Comparison of ENCODE assay signal across 1 cellular context in the genomic region with DNA sequence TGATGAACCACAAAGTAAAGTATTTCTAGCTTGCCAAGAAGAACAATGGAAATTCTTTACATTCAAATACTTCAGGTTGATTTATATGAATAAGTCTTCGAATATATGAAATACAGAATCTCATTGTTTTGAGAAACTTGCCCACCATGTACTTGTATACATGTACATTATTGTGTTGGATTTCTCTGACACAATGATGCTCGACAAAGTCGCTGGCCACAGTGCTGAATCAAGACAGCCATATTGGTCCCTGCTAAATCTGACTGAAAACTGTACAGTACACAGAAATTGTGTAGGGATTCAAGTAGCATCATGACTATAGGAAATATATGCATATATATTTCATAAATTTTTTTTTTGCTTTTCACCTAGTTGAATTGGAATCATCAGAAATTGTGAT.
A peak's percentile ranks its signal among the peaks of the same experiment; 100 is the strongest.
TF ChIP-seq lines count a peak whose summit lies in the region.

No MANE protein-coding gene starts in this region.

TF ChIP-seq in A549, 52 proteins besides CTCF, POLR2A, EP300 and RAD21 (continued from another document):
- TF ChIP-seq, protein P1, sequence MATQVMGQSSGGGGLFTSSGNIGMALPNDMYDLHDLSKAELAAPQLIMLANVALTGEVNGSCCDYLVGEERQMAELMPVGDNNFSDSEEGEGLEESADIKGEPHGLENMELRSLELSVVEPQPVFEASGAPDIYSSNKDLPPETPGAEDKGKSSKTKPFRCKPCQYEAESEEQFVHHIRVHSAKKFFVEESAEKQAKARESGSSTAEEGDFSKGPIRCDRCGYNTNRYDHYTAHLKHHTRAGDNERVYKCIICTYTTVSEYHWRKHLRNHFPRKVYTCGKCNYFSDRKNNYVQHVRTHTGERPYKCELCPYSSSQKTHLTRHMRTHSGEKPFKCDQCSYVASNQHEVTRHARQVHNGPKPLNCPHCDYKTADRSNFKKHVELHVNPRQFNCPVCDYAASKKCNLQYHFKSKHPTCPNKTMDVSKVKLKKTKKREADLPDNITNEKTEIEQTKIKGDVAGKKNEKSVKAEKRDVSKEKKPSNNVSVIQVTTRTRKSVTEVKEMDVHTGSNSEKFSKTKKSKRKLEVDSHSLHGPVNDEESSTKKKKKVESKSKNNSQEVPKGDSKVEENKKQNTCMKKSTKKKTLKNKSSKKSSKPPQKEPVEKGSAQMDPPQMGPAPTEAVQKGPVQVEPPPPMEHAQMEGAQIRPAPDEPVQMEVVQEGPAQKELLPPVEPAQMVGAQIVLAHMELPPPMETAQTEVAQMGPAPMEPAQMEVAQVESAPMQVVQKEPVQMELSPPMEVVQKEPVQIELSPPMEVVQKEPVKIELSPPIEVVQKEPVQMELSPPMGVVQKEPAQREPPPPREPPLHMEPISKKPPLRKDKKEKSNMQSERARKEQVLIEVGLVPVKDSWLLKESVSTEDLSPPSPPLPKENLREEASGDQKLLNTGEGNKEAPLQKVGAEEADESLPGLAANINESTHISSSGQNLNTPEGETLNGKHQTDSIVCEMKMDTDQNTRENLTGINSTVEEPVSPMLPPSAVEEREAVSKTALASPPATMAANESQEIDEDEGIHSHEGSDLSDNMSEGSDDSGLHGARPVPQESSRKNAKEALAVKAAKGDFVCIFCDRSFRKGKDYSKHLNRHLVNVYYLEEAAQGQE (IDR thresholded peaks at IDR 0.05) = peak; percentile 93
- TF ChIP-seq GATA3 (IDR thresholded peaks at IDR 0.05; ENCODE audit: borderline replicate concordance) = no peak
- TF ChIP-seq, protein P2, sequence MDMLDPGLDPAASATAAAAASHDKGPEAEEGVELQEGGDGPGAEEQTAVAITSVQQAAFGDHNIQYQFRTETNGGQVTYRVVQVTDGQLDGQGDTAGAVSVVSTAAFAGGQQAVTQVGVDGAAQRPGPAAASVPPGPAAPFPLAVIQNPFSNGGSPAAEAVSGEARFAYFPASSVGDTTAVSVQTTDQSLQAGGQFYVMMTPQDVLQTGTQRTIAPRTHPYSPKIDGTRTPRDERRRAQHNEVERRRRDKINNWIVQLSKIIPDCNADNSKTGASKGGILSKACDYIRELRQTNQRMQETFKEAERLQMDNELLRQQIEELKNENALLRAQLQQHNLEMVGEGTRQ (IDR thresholded peaks at IDR 0.05) = no peak
